Comparison of ENCODE assay signal across 10 cellular contexts in the genomic region with DNA sequence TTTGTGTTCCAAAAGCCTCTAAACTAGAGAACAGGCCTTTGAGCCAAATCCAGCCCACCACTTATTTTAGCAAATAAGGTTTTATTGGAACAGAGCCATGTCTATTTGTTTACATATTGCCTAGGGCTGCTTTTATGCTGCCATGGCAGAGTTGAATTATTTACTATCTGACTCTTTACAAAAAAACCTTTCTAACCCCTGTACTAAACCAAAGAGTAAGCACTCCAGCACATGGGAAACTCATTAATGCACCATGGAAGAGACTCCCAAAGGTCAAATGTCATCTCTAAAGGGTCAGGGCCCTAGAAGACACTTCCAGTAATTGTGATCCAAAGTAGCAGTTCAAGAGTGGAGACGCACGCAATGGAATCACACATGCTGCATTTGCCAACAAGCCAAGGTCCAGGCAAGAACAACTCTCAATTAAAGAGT. TPM values are rescaled to one million over a fixed set of nuclear protein-coding genes. Genes with fewer than 3 reads are reported as not detected.
DNase-seq lines count a peak whose midpoint lies in the region; ATAC-seq and TF ChIP-seq lines count a peak whose summit lies in the region.
"Had no signal": no experiment of that assay in that cellular context is flagged by ENCODE, and none has a peak within 500 bp of the region (broad histone marks: within the 10 kb centered on the region; RNA-seq: fewer than 3 reads in every experiment).

No MANE protein-coding gene starts in this region.

- TF ChIP-seq CTCF in Panc1 (IDR thresholded peaks at IDR 0.05) = no peak
- TF ChIP-seq CTCF in hepatocyte (IDR thresholded peaks at IDR 0.05; ENCODE audit: poor library complexity) = no peak
- TF ChIP-seq CTCF in GM10248 (IDR thresholded peaks at IDR 0.05; ENCODE audit: control extremely low read depth, extremely low read depth, low read depth, missing control alignments) = no peak

- H3K27ac ChIP-seq in Panc1 (ENCODE audit: low read length) = peak overlapping the region; percentile 90
- peak overlapping the region; percentile 87 for H3K27ac ChIP-seq in hepatocyte
- peak overlapping the region; percentile 45 for H3K27ac ChIP-seq in subcutaneous abdominal adipose tissue (ENCODE audit: low read depth, low read length)

- H3K79me2 ChIP-seq in hepatocyte = peaks cover 90% of the 10 kb centered on the region

- H3K4me1 ChIP-seq in Panc1 (ENCODE audit: control insufficient read depth, insufficient read depth, low read length) (peaks cover 48% of the 10 kb centered on the region), hepatocyte (ENCODE audit: insufficient read depth) (peaks cover 33% of the 10 kb centered on the region), subcutaneous abdominal adipose tissue (ENCODE audit: control insufficient read depth in 5 of 5, insufficient read depth in 5 of 5, low read length in 5 of 5) (peaks cover 0 to 41% (median 18%) of the 10 kb centered on the region in 5 donors)

- H3K9me3 ChIP-seq in Panc1 (ENCODE audit: control insufficient read depth, insufficient read depth, low read depth, low read length) (no peaks in the 10 kb centered on the region; the same call in 1 of the 2 replicates), hepatocyte (ENCODE audit: low read depth) (no peaks in the 10 kb centered on the region), subcutaneous abdominal adipose tissue (ENCODE audit: control insufficient read depth in 5 of 5, low read length in 5 of 5) (peaks cover 5 to 14% (median 14%) of the 10 kb centered on the region in 5 donors)

- ATAC-seq in Panc1 = peak; percentile 64
- no peak for ATAC-seq in GM21423 (IDR thresholded peaks at IDR 0.05; ENCODE audit: unreplicated experiment)
- ATAC-seq: natural killer cell had no signal

- H3K36me3 ChIP-seq in Panc1 (ENCODE audit: control insufficient read depth, insufficient read depth, low read length) = no peaks in the 10 kb centered on the region
- no peaks in the 10 kb centered on the region for H3K36me3 ChIP-seq in hepatocyte (replicated peaks; ENCODE audit: insufficient read depth, low read depth)
- H3K36me3 ChIP-seq in subcutaneous abdominal adipose tissue (ENCODE audit: control insufficient read depth in 5 of 5, insufficient read depth in 5 of 5, low read length in 5 of 5) = peaks cover 0 to 2% (median 0%) of the 10 kb centered on the region in 5 donors

- H3K4me2 ChIP-seq in hepatocyte = peak overlapping the region; percentile 73

- no peaks in the 10 kb centered on the region for H4K20me1 ChIP-seq in hepatocyte (ENCODE audit: insufficient read depth, poor library complexity, severe bottlenecking)

- WGBS in hepatocyte (ENCODE audit: low lambda C conversion rate, missing lambda C conversion rate) = 19% methylated on average over 2 of the region's 2 CpGs

- no TSS peak for BruUV-seq in Panc1 (replicated peaks; lab: Mats Ljungman, UMichigan)

- POLR2A ChIA-PET in Panc1 (lab: Charles Lee) (no interaction called here), GM10248 (lab: Yijun Ruan, JAX) (no interaction called here)

- H3K27me3 ChIP-seq in Panc1 (ENCODE audit: control insufficient read depth, insufficient read depth, low read length) (no peaks in the 10 kb centered on the region), hepatocyte (no peaks in the 10 kb centered on the region), subcutaneous abdominal adipose tissue (ENCODE audit: control insufficient read depth in 5 of 5, insufficient read depth in 4 of 5, low read length in 5 of 5) (no peaks in the 10 kb centered on the region)

- DNase-seq in NCI-H1048 (lab: John Stamatoyannopoulos, UW) (peak; percentile 48), Panc1 (ENCODE audit: low read depth, low spot score) (no peak), hepatocyte (ENCODE audit: low spot score) (peak; percentile 50), GM10248 (ENCODE audit: extremely low spot score) (no peak)
- DNase-seq in effector CD4-positive, alpha-beta T cell = no peak
- DNase-seq: activated CD4-positive, alpha-beta T cell treated with anti-CD3 and anti-CD28 coated beads, Interleukin-2, amount 50 U/mL, for 4 hours; anterior cingulate cortex; natural killer cell had no signal

- H3K4me3 ChIP-seq in Panc1 (ENCODE audit: low read depth in 2 of 2, low read length in 2 of 2) (peak overlapping the region in 1 of 2 experiments; percentile 4; a peak in 1 of 4 replicates), hepatocyte (no peak overlapping the region), subcutaneous abdominal adipose tissue (ENCODE audit: low read depth in 1 of 5, low read length in 5 of 5) (no peak overlapping the region)

- CTCF ChIA-PET in Panc1 (lab: Charles Lee) = no interaction called here
- CTCF ChIA-PET in GM10248 (lab: Yijun Ruan, JAX) = no interaction called here

- in situ Hi-C loops in Panc1 (cut with HindIII; ENCODE audit: low pct_unique_long_range_greater_than_20kb, low sequenced_read_pairs) = no loop called here

- no peak overlapping the region for H2AFZ ChIP-seq in hepatocyte

- intact Hi-C loops in Panc1 (cut with micrococcal nuclease; ENCODE audit: unreplicated experiment) = no loop called here

- H3K9me2 ChIP-seq in hepatocyte (replicated peaks; ENCODE audit: insufficient read depth) = no peaks in the 10 kb centered on the region

- no peak overlapping the region for H3K9ac ChIP-seq in subcutaneous abdominal adipose tissue (ENCODE audit: low read length in 5 of 5)

RNA-seq across cellular contexts. Expression of a gene that starts 22.3 kb away (rescaled TPM):
- total RNA-seq in Panc1 (2021; ENCODE audit: unreplicated experiment) = 88.1 TPM
- 65.0 TPM for polyA plus RNA-seq in Panc1 (2012; ENCODE audit: insufficient read length)
- total RNA-seq in hepatocyte = 22.3 and 32.8 TPM in 2 replicates
- polyA plus RNA-seq in hepatocyte = 18.2 and 32.1 TPM in 2 replicates

RNA-seq across cellular contexts. Expression of a gene that starts 22.8 kb away (rescaled TPM):
- total RNA-seq in Panc1 (2021; ENCODE audit: unreplicated experiment) (8.9 TPM), hepatocyte (0.80 and 2.2 TPM in 2 replicates)
- 7.2 TPM for polyA plus RNA-seq in Panc1 (2012; ENCODE audit: insufficient read length)
- 0.32 and 1.3 TPM in 2 replicates for polyA plus RNA-seq in hepatocyte

Comparison
In these comparisons a context has a peak if more than half of its experiments do, and no peak if none do; other contexts are left out.
1. DNase-seq: peak in NCI-H1048 (single experiment) and hepatocyte (single experiment); none in Panc1 (single experiment), GM10248 (single experiment) and effector CD4-positive, alpha-beta T cell (single experiment).
2. Peak in every context shown above with its lines, with median percentiles within 50 percentile points of each other: H3K27ac ChIP-seq.